Comparison of ENCODE assay signal across 8 cellular contexts in the genomic region with DNA sequence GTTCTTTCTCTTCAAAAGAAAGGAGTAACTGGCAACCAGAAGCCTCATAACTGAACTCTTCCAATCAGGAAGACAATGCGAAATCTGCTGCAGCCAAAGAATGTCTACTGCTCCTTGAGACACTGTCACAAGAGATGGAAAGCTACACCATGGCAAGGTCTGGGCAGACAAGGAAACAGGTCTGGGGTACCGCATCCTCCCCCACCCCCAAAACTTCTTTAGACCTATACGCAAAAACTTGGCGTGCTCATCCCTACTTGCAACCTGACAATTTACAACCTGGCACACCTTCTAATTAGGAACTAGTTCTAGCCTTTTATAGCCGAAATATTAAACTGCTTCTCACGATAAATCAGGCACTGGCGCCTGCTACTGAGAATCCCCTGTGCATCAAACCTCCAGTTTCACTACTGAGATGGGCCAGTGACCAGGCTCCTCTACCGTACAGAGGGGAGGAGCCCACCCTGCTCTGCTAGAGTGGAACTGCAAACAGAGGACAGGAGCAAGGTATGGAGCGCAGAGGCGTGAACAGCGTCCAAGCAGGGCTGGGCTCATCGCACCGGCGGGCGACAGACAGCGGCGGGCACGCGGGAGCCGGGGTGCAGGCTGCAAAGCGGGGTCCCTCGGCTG. TPM values are rescaled to one million over a fixed set of nuclear protein-coding genes. Genes with fewer than 3 reads are reported as not detected.
A peak's percentile ranks its signal among the peaks of the same experiment; 100 is the strongest.
DNase-seq lines count a peak whose midpoint lies in the region; ATAC-seq and TF ChIP-seq lines count a peak whose summit lies in the region.

No MANE protein-coding gene starts in this region.

- peak overlapping the region; percentile 23; the same call in 1 of the 2 replicates for H2AK5ac ChIP-seq in IMR-90 (ENCODE audit: low read depth, low read length)

- peak overlapping the region; percentile 98 for H2BK5ac ChIP-seq in IMR-90 (ENCODE audit: low read depth, low read length, poor library complexity, severe bottlenecking)

- H3K27me3 ChIP-seq in IMR-90 (ENCODE audit: control insufficient read depth, insufficient read depth, low read length) (no peaks in the 10 kb centered on the region), neural progenitor cell (no peaks in the 10 kb centered on the region)

- H3K4me1 Mint-ChIP-seq in neural progenitor cell = peaks cover 17% of the 10 kb centered on the region

- peaks cover 8% of the 10 kb centered on the region for H3K27me3 Mint-ChIP-seq in neural progenitor cell (ENCODE audit: insufficient read depth, low read depth)

- H3F3A ChIP-seq in neural progenitor cell (ENCODE audit: low read depth) = peaks cover 27% of the 10 kb centered on the region

- H2AFZ ChIP-seq in IMR-90 (replicated peaks; ENCODE audit: low read length, poor library complexity) (peak overlapping the region; percentile 99), neural progenitor cell (replicated peaks) (peak overlapping the region; percentile 93)

- intact Hi-C loops in IMR-90 (cut with micrococcal nuclease) = loop anchor here (1.0 to 10.0 kb wide), 4 partner anchors 127 to 189 kb away; no protein-coding TSS in a partner anchor

- no peak overlapping the region for H2BK20ac ChIP-seq in IMR-90 (ENCODE audit: low read depth, low read length)

- H4K20me1 ChIP-seq in IMR-90 (ENCODE audit: insufficient read depth, low read length) (peaks cover 11% of the 10 kb centered on the region), neural progenitor cell (ENCODE audit: low read depth) (peaks cover 16% of the 10 kb centered on the region)

- H3K9ac ChIP-seq in IMR-90 (ENCODE audit: low read depth, low read length) (peak overlapping the region; percentile 94), neural progenitor cell (peak overlapping the region; percentile 69)

- no peak overlapping the region for H3K18ac ChIP-seq in IMR-90 (ENCODE audit: low read depth, low read length)

- H4K8ac ChIP-seq in IMR-90 (ENCODE audit: low read depth in 2 of 2, low read length in 2 of 2) = no peak overlapping the region; a peak in 1 of 4 replicates

- H3K14ac ChIP-seq in IMR-90 (replicated peaks; ENCODE audit: low read depth, low read length) = peak overlapping the region; percentile 43; the same call in 1 of the 2 replicates

- DNase-seq in NCI-H2227 (lab: John Stamatoyannopoulos, UW; ENCODE audit: unreplicated experiment) (peak; percentile 71), NCI-H2227 treated with DMSO at 0.1 percent for 48 hours (lab: John Stamatoyannopoulos, UW) (no peak), IMR-90 (peak; percentile 48), fibroblast of the aortic adventitia (ENCODE audit: low read depth) (peak; percentile 35), neural progenitor cell (ENCODE audit: low spot score) (peak; percentile 84), inferior parietal cortex (ENCODE audit: extremely low spot score) (no peak)

- BruUV-seq in IMR-90 (replicated peaks; lab: Mats Ljungman, UMichigan) = no TSS peak

- H3K4me1 ChIP-seq in IMR-90 (ENCODE audit: control insufficient read depth, insufficient read depth, low read length) (0 out of 2 replicates have a peak, but pooled peaks cover 3% of the 10 kb centered on the region), neural progenitor cell (peaks cover 14% of the 10 kb centered on the region)

- H3K36me3 ChIP-seq in IMR-90 (ENCODE audit: control insufficient read depth, insufficient read depth, low read length) = no peaks in the 10 kb centered on the region
- H3K36me3 ChIP-seq in neural progenitor cell = no peaks in the 10 kb centered on the region

- H3K56ac ChIP-seq in IMR-90 (ENCODE audit: extremely low read depth, insufficient read depth, low read length) = 0 out of 2 replicates have a peak overlapping the region, but pooled peaks have one; percentile 43

- dilution Hi-C loops in IMR-90 (cut with HindIII; ENCODE audit: low sequenced_read_pairs, unreplicated experiment) = no loop called here

- H3K27ac Mint-ChIP-seq in neural progenitor cell = peak overlapping the region; percentile 24

- peaks cover 8 to 30% of the 10 kb centered on the region in 2 experiments for H3K79me1 ChIP-seq in IMR-90 (ENCODE audit: low read depth in 1 of 2, low read length in 2 of 2)

- no peak for TF ChIP-seq POLR2A in IMR-90 (IDR thresholded peaks at IDR 0.05; ENCODE audit: low read depth, low read length)

- TF ChIP-seq CTCF in IMR-90 (conservative IDR thresholded peaks at IDR 0.05; ENCODE audit: low read depth, low read length) (no peak), WI38 (IDR thresholded peaks at IDR 0.05; ENCODE audit: low read depth, low read length) (no peak), fibroblast of the aortic adventitia (IDR thresholded peaks at IDR 0.05; ENCODE audit: insufficient read depth, low read length) (no peak), neural progenitor cell (IDR thresholded peaks at IDR 0.05) (no peak)

- TF ChIP-seq RAD21 in IMR-90 (IDR thresholded peaks at IDR 0.05; ENCODE audit: low read length) = no peak; the same call in 1 of the 2 replicates

- no peaks in the 10 kb centered on the region for H3K9me3 Mint-ChIP-seq in neural progenitor cell

- peaks cover 51% of the 10 kb centered on the region for H3K79me2 ChIP-seq in neural progenitor cell (ENCODE audit: low read depth)

- peak overlapping the region; percentile 34; the same call in 1 of the 2 replicates for H3K23ac ChIP-seq in IMR-90 (ENCODE audit: low read depth, low read length)

- H3K4ac ChIP-seq in IMR-90 (ENCODE audit: low read depth, low read length) = peak overlapping the region; percentile 28; the same call in 1 of the 2 replicates

- H2BK120ac ChIP-seq in IMR-90 (ENCODE audit: low read depth, low read length) = no peak overlapping the region; the same call in 1 of the 2 replicates

- POLR2A ChIA-PET in IMR-90 (lab: Charles Lee; ENCODE audit: unreplicated experiment) = no interaction called here

- peak overlapping the region; percentile 94 for H3K4me2 ChIP-seq in IMR-90 (ENCODE audit: low read depth, low read length)
- peak overlapping the region; percentile 99 for H3K4me2 ChIP-seq in neural progenitor cell

- H2BK15ac ChIP-seq in IMR-90 (ENCODE audit: low read depth, low read length) = no peak overlapping the region

- peak overlapping the region; percentile 94 for H2AK9ac ChIP-seq in IMR-90 (replicated peaks; ENCODE audit: low read depth, low read length, poor library complexity)

- in situ Hi-C loops in IMR-90 (cut with MboI; ENCODE audit: low sequenced_read_pairs) = no loop called here

- CTCF ChIA-PET in IMR-90 (lab: Yijun Ruan, JAX) = no interaction called here

- no peak overlapping the region for H4K91ac ChIP-seq in IMR-90 (ENCODE audit: insufficient read depth, low read depth, low read length)

- H4K5ac ChIP-seq in IMR-90 (ENCODE audit: low read depth, low read length) = no peak overlapping the region

- WGBS in IMR-90 (ENCODE audit: extremely low coverage in 2 of 2, insufficient read length in 1 of 2), 2 experiments = 1% methylated on average over 10 of the region's 22 CpGs; no CpG with 5 or more reads in 1 of the 2 experiments

- H3K4me3 Mint-ChIP-seq in neural progenitor cell = peak overlapping the region; percentile 94

- H3K9me3 ChIP-seq in IMR-90 (ENCODE audit: control insufficient read depth, insufficient read depth, low read length) (no peaks in the 10 kb centered on the region), neural progenitor cell (ENCODE audit: low read depth) (no peaks in the 10 kb centered on the region)

- no peaks in the 10 kb centered on the region for H3K9me1 ChIP-seq in IMR-90 (ENCODE audit: insufficient read depth, low read length)

- peak overlapping the region; percentile 97 for H3K27ac ChIP-seq in IMR-90 (ENCODE audit: insufficient read depth, low read length)
- peak overlapping the region; percentile 91 for H3K27ac ChIP-seq in neural progenitor cell

- peak overlapping the region; percentile 93 for H3K4me3 ChIP-seq in IMR-90 (ENCODE audit: insufficient read depth, low read depth, low read length)
- peak overlapping the region; percentile 68 for H3K4me3 ChIP-seq in WI38 (ENCODE audit: low read depth, low read length)
- peak overlapping the region; percentile 94 for H3K4me3 ChIP-seq in fibroblast of the aortic adventitia (ENCODE audit: low read depth, low read length)
- H3K4me3 ChIP-seq in neural progenitor cell = peak overlapping the region; percentile 90

- peak; percentile 34 for ATAC-seq in GM21786 (IDR thresholded peaks at IDR 0.05; ENCODE audit: unreplicated experiment)
- peak; percentile 50 for ATAC-seq in IMR-90 (ENCODE audit: low read depth)

- no peaks in the 10 kb centered on the region for H3K36me3 Mint-ChIP-seq in neural progenitor cell

TF ChIP-seq in IMR-90, 13 proteins besides CTCF, POLR2A, EP300 and RAD21:
- peak; percentile 83; the same call in 1 of the 2 replicates for TF ChIP-seq MXI1 (IDR thresholded peaks at IDR 0.05; ENCODE audit: borderline replicate concordance, low read depth, low read length)
- TF ChIP-seq RCOR1 (IDR thresholded peaks at IDR 0.05; ENCODE audit: insufficient replicate concordance, low read length) = no peak

RNA-seq across cellular contexts. Expression of gene PLPP1, which starts 0.8 kb away (rescaled TPM):
- total RNA-seq in IMR-90 (2012; rRNA removed) = 21.3 and 24.7 TPM in 2 replicates
- polyA plus RNA-seq in IMR-90 (2012; rRNA removed) = 19.2 and 20.4 TPM in 2 replicates
- polyA plus RNA-seq in IMR-90 (2012; cell fraction: cytosol; rRNA removed) = 14.9 and 15.4 TPM in 2 replicates
- polyA plus RNA-seq in IMR-90 (2012; cell fraction: nucleus; rRNA removed; ENCODE audit: low replicate concordance) = 11.4 and 14.9 TPM in 2 replicates
- 71.8 and 254 TPM in 2 replicates for total RNA-seq in fibroblast of the aortic adventitia (ENCODE audit: low replicate concordance)
- 23.9 and 24.9 TPM in 2 replicates for total RNA-seq in neural progenitor cell (ENCODE audit: low replicate concordance)

Comparison
In these comparisons a context has a peak if more than half of its experiments do, and no peak if none do; other contexts are left out.
1. DNase-seq: peak in NCI-H2227 (single experiment), IMR-90 (single experiment), fibroblast of the aortic adventitia (single experiment) and neural progenitor cell (single experiment); none in NCI-H2227 treated with DMSO at 0.1 percent for 48 hours (single experiment) and inferior parietal cortex (single experiment).
2. Peak in every context shown above with its lines, with median percentiles within 50 percentile points of each other: H3K4me3 ChIP-seq.